ENCODE assay signal across 9 cellular contexts in the genomic region with DNA sequence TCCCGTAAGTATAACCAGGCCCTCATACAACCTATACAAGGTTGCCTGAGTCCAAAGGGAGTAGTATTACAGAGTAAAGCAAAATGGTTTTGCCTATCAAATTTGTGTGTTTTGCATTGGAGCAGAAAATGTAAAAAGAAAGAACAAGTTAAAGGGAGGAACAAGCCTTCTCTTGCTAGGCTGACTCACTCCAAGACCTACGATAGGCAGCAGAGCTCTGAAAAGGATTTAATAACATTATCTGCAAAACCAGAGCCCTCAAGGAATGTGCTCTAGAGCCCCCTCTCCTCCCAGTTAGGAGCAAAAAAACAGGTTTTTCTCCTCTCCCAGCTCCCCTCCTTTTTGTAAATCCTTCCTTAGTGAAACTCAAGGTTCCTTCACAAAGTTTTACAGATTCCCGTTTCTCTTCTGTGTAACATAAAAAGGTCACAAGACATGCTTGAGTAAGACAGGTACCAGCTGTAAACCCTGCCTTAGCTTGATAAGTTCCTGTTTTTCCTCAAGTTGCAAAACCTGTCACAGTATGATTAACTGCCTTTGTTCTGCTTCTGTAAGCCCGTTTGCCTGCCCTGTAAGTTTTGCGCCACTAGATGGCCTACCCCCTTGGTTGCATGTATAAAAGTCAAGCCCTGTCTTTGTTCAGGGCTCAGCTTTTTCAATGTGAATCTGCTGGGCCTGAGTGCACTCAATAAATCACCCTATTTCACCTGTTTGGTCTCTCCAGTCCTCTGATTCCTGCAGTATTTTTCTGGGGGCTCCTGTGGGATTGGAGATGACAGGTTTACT.
A peak's percentile ranks its signal among the peaks of the same experiment; 100 is the strongest.
DNase-seq lines count a peak whose midpoint lies in the region; ATAC-seq and TF ChIP-seq lines count a peak whose summit lies in the region.
"Had no signal": no experiment of that assay in that cellular context is flagged by ENCODE, and none has a peak within 500 bp of the region (broad histone marks: within the 10 kb centered on the region; RNA-seq: fewer than 3 reads in every experiment).

No MANE protein-coding gene starts in this region.

- H3K4me1 ChIP-seq in ascending aorta: no peaks in the 10 kb centered on the region
- H3K4me1 ChIP-seq: upper lobe of left lung had no signal

- TF ChIP-seq CTCF in GM12873 (IDR thresholded peaks at IDR 0.05; ENCODE audit: insufficient read depth, low read depth, low read length, missing control alignments) (peak; percentile 40), ascending aorta (IDR thresholded peaks at IDR 0.05) (no peak)

- intact Hi-C loops in ascending aorta (cut with DNase I): no loop called here

- no peak overlapping the region for H3K4me3 ChIP-seq in ascending aorta
- H3K4me3 ChIP-seq: upper lobe of left lung had no signal

- ATAC-seq in HG03432 (IDR thresholded peaks at IDR 0.05; ENCODE audit: unreplicated experiment) (peak; percentile 88), GM18519 (IDR thresholded peaks at IDR 0.05; ENCODE audit: low FRiP score, unreplicated experiment) (no peak)

- H3K36me3 ChIP-seq in ascending aorta: no peaks in the 10 kb centered on the region
- H3K36me3 ChIP-seq: upper lobe of left lung had no signal

- H3K9me3 ChIP-seq in ascending aorta: peaks cover 0 to 5% of the 10 kb centered on the region in 2 donors

- DNase-seq in SK-N-DZ (ENCODE audit: low spot score): peak; percentile 87
- peak; percentile 68 for DNase-seq in kidney tubule cell (ENCODE audit: low spot score)
- DNase-seq in activated gamma-delta T cell treated with Interleukin-2 at 50 U/mL for 16 hours: no peak
- no peak for DNase-seq in ascending aorta (ENCODE audit: low spot score in 2 of 2)
- DNase-seq in activated CD4-positive, alpha-beta T cell treated with anti-CD3 and anti-CD28 coated beads for 48 hours: no peak
- DNase-seq: upper lobe of left lung had no signal

- no peaks in the 10 kb centered on the region for H3K27me3 ChIP-seq in ascending aorta
- H3K27me3 ChIP-seq: upper lobe of left lung had no signal

- H3K27ac ChIP-seq in ascending aorta: no peak overlapping the region
- H3K27ac ChIP-seq: upper lobe of left lung had no signal

Comparison
In these comparisons a context has a peak if more than half of its experiments do, and no peak if none do; other contexts are left out.
1. DNase-seq: peak in SK-N-DZ (single experiment) and kidney tubule cell (single experiment); none in activated gamma-delta T cell treated with Interleukin-2 at 50 U/mL for 16 hours (single experiment), ascending aorta (0 of 2) and activated CD4-positive, alpha-beta T cell treated with anti-CD3 and anti-CD28 coated beads for 48 hours (single experiment).